15 cellular contexts compared by ENCODE assay signal in genomic region chr2:44250376-44250775, GRCh38. TPM values are rescaled to one million over a fixed set of nuclear protein-coding genes. Genes with fewer than 3 reads are reported as not detected.
A peak's percentile ranks its signal among the peaks of the same experiment; 100 is the strongest.
DNase-seq lines count a peak whose midpoint lies in the region; ATAC-seq, FAIRE-seq and TF ChIP-seq lines count a peak whose summit lies in the region.
"Had no signal": no experiment of that assay in that cellular context is flagged by ENCODE, and none has a peak within 500 bp of the region (broad histone marks: within the 10 kb centered on the region; RNA-seq: fewer than 3 reads in every experiment).

No MANE protein-coding gene starts in this region.

- ATAC-seq in GM19351 (IDR thresholded peaks at IDR 0.05; ENCODE audit: unreplicated experiment) (peak; percentile 75), HG02870 (IDR thresholded peaks at IDR 0.05; ENCODE audit: unreplicated experiment) (peak; percentile 80)
- ATAC-seq: activated CD8-positive, alpha-beta T cell treated with anti-CD3 and anti-CD28 coated beads, Interleukin-2, amount 10 ng/mL, durations not matched to agents 7 days and 5 days; left lung had no signal

- DNase-seq in GM12892 (ENCODE audit: insufficient read length) (no peak), MV-4-11 (lab: John Stamatoyannopoulos, UW) (peak; percentile 51), NCI-H128 (lab: John Stamatoyannopoulos, UW; ENCODE audit: unreplicated experiment) (no peak), NCI-H2227 (lab: John Stamatoyannopoulos, UW; ENCODE audit: unreplicated experiment) (no peak), SIG-M5 (lab: John Stamatoyannopoulos, UW) (no peak), NCI-H510A treated with DMSO at 0.1 percent for 48 hours (lab: John Stamatoyannopoulos, UW) (no peak)
- DNase-seq: activated CD8-positive, alpha-beta T cell treated with anti-CD3 and anti-CD28 coated beads, Interleukin-2, amount 10 ng/mL, durations not matched to agents 7 days and 5 days; cortex of kidney; left lung; NCI-H2107; SHP77; stimulated activated CD4-positive, alpha-beta T cell treated with anti-CD3 and anti-CD28 coated beads, Interleukin-15, amount 100 ng/mL, for 24 hours; testis had no signal

- TF ChIP-seq POLR2A in GM12892 (IDR thresholded peaks at IDR 0.05; ENCODE audit: low read depth, low read length): no peak

- peak; percentile 56 for FAIRE-seq in GM12892 (lab: Jason Lieb, UNC)

RNA-seq across cellular contexts. Expression of gene SLC3A1, which starts 24.9 kb away (rescaled TPM):
- polyA plus RNA-seq in GM12892 (2012; ENCODE audit: missing spikeins): 0.23 TPM
